ENCODE assay signal across 11 cellular contexts in the genomic region with DNA sequence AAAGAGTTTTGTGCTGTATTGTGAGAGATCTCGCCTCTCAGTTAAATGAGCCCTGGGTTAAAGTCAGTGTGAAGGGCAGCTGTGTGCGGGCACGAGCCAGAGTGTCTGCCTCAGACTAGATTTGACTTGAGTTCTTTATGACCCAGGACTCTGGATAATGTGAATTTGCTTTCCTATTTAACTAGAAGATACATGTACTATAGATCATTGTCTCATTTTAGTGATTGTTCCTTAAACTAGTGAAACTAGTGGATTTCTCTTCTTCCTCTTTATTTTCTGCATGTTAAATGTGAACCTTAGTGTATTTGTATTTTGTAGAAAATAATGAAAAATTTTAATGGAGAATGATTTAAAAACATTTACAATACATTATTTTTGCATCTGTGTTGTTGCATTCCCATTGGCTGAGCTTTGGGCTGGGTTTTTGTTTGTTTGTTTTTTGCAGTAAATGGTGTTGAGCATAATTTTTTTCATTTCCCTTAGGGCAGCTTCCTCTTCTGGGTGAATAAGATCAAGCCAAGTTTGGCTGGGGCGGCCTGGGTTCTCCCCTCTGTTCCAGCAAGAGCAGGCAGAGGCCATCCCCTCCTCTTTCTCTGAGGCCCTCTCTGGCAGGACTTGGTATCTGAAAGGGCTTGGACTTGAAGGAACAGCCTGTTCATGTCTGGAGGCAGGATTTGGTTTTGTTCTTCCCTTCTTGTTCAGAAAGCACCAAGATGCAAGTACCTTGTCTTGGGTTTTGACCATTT.
DNase-seq lines count a peak whose midpoint lies in the region; ATAC-seq and TF ChIP-seq lines count a peak whose summit lies in the region.
"Had no signal": no experiment of that assay in that cellular context is flagged by ENCODE, and none has a peak within 500 bp of the region (broad histone marks: within the 10 kb centered on the region; RNA-seq: fewer than 3 reads in every experiment).

No MANE protein-coding gene starts in this region.

- H3K4me3 Mint-ChIP-seq in stimulated activated effector memory CD8-positive, alpha-beta T cell treated with anti-CD3 and anti-CD28 coated beads, Interleukin-12 subunit alpha, Interleukin-12 subunit beta, amount 100 ng/mL, for 72 hours = no peak overlapping the region

- no peak overlapping the region for H3K4me3 ChIP-seq in cardiac fibroblast (replicated peaks in 1 of 2; ENCODE audit: low read depth in 2 of 2, low read length in 2 of 2)
- H3K4me3 ChIP-seq: suprapubic skin had no signal

- H3K9me3 ChIP-seq in KOPT-K1 (ENCODE audit: insufficient read depth, low read length, poor library complexity, severe bottlenecking) = no peaks in the 10 kb centered on the region
- H3K9me3 ChIP-seq: suprapubic skin had no signal

- H3K4me1 Mint-ChIP-seq in stimulated activated effector memory CD8-positive, alpha-beta T cell treated with anti-CD3 and anti-CD28 coated beads, Interleukin-12 subunit alpha, Interleukin-12 subunit beta, amount 100 ng/mL, for 72 hours = peaks cover 17% of the 10 kb centered on the region

- H3K36me3 Mint-ChIP-seq in stimulated activated effector memory CD8-positive, alpha-beta T cell treated with anti-CD3 and anti-CD28 coated beads, Interleukin-12 subunit alpha, Interleukin-12 subunit beta, amount 100 ng/mL, for 72 hours = peaks cover 10% of the 10 kb centered on the region

- peaks cover 5% of the 10 kb centered on the region for H3K36me3 ChIP-seq in KOPT-K1 (ENCODE audit: insufficient read depth, low read length)
- H3K36me3 ChIP-seq: suprapubic skin had no signal

- DNase-seq in SKM-1 treated with dmso at 0.1 percent for 144 hours (lab: John Stamatoyannopoulos, UW; ENCODE audit: unreplicated experiment) (peak; percentile 8), SKM-1 (lab: John Stamatoyannopoulos, UW; ENCODE audit: unreplicated experiment) (no peak), cardiac fibroblast (ENCODE audit: low read depth in 2 of 2) (no peak), NCI-H774 (lab: John Stamatoyannopoulos, UW) (no peak), dedifferentiated amniotic fluid mesenchymal stem cell (ENCODE audit: extremely low spot score) (no peak), NCI-H526 (lab: John Stamatoyannopoulos, UW) (no peak)
- no peak for DNase-seq in stimulated activated effector memory CD8-positive, alpha-beta T cell treated with anti-CD3 and anti-CD28 coated beads, Interleukin-12 subunit alpha, Interleukin-12 subunit beta, amount 100 ng/mL, for 72 hours (ENCODE audit: low spot score in 2 of 2)
- DNase-seq: activated naive CD4-positive, alpha-beta T cell treated with Interleukin-2 at 50 U/mL for 16 hours; NCI-H1105 treated with DMSO at 0.1 percent for 48 hours had no signal

- TF ChIP-seq CTCF in cardiac fibroblast (IDR thresholded peaks at IDR 0.05; ENCODE audit: low read depth, low read length) = peak; percentile 7

- no peaks in the 10 kb centered on the region for H3K9me3 Mint-ChIP-seq in stimulated activated effector memory CD8-positive, alpha-beta T cell treated with anti-CD3 and anti-CD28 coated beads, Interleukin-12 subunit alpha, Interleukin-12 subunit beta, amount 100 ng/mL, for 72 hours

- peak overlapping the region; percentile 5 for H3K27ac Mint-ChIP-seq in stimulated activated effector memory CD8-positive, alpha-beta T cell treated with anti-CD3 and anti-CD28 coated beads, Interleukin-12 subunit alpha, Interleukin-12 subunit beta, amount 100 ng/mL, for 72 hours

- H3K27ac ChIP-seq in KOPT-K1 (ENCODE audit: low read depth, low read length, poor library complexity, severe bottlenecking) = peak overlapping the region; percentile 95
- H3K27ac ChIP-seq: suprapubic skin had no signal

- ATAC-seq in stimulated activated effector memory CD8-positive, alpha-beta T cell treated with anti-CD3 and anti-CD28 coated beads, Interleukin-12 subunit alpha, Interleukin-12 subunit beta, amount 100 ng/mL, for 72 hours = no peak
